1 cellular context compared by ENCODE assay signal in genomic region chr17:50919321-50920040, GRCh38.
TF ChIP-seq lines count a peak whose summit lies in the region.

No MANE protein-coding gene starts in this region.

TF ChIP-seq in HepG2, 621 proteins besides CTCF, POLR2A, EP300 and RAD21 (continued from another document and continues in another):
- TF ChIP-seq ZNF609 (CRISPR knock-in tag; IDR thresholded peaks at IDR 0.05; ENCODE audit: borderline replicate concordance) (peak; percentile 61), NFYB (CRISPR knock-in tag; IDR thresholded peaks at IDR 0.05) (no peak), E2F1 (CRISPR knock-in tag; IDR thresholded peaks at IDR 0.05) (no peak), SAFB2 (CRISPR knock-in tag; IDR thresholded peaks at IDR 0.05; ENCODE audit: borderline replicate concordance, low read depth) (no peak; the same call in 1 of the 2 replicates), JUNB (CRISPR knock-in tag; IDR thresholded peaks at IDR 0.05; ENCODE audit: borderline replicate concordance) (no peak), ZNF780A (CRISPR knock-in tag; IDR thresholded peaks at IDR 0.05) (no peak), HNRNPL (IDR thresholded peaks at IDR 0.05; ENCODE audit: low read depth, low read length) (peak; percentile 99), BCL6 (CRISPR knock-in tag; IDR thresholded peaks at IDR 0.05) (no peak), KLF12 (CRISPR knock-in tag; IDR thresholded peaks at IDR 0.05; ENCODE audit: borderline replicate concordance) (no peak), ZNF563 (CRISPR knock-in tag; IDR thresholded peaks at IDR 0.05) (no peak), AGO2 (optimal IDR thresholded peaks at IDR 0.05; ENCODE audit: low read depth, low read length) (peak; percentile 63), ZNF710 (CRISPR knock-in tag; IDR thresholded peaks at IDR 0.05; ENCODE audit: borderline replicate concordance) (no peak), ZBTB8A (CRISPR knock-in tag; IDR thresholded peaks at IDR 0.05; ENCODE audit: borderline replicate concordance, low read depth) (no peak), ZNF180 (CRISPR knock-in tag; IDR thresholded peaks at IDR 0.05; ENCODE audit: borderline replicate concordance, low read depth) (no peak), MZF1 (CRISPR knock-in tag; IDR thresholded peaks at IDR 0.05; ENCODE audit: borderline replicate concordance) (no peak), ZNF816 (CRISPR knock-in tag; IDR thresholded peaks at IDR 0.05; ENCODE audit: borderline replicate concordance) (no peak), TBX3 (IDR thresholded peaks at IDR 0.05; ENCODE audit: borderline replicate concordance) (no peak), MTF2 (CRISPR knock-in tag; IDR thresholded peaks at IDR 0.05; ENCODE audit: borderline replicate concordance) (no peak), ZNF18 (CRISPR knock-in tag; IDR thresholded peaks at IDR 0.05; ENCODE audit: insufficient replicate concordance) (peak; percentile 97), ZNF576 (CRISPR knock-in tag; IDR thresholded peaks at IDR 0.05) (0 out of 2 replicates have a peak, but pooled peaks have one; percentile 51), MAF1 (CRISPR knock-in tag; IDR thresholded peaks at IDR 0.05; ENCODE audit: borderline replicate concordance) (no peak), RFXANK (CRISPR knock-in tag; IDR thresholded peaks at IDR 0.05) (peak; percentile 93), BRD4 (CRISPR knock-in tag; IDR thresholded peaks at IDR 0.05) (no peak), SNAPC4 (CRISPR knock-in tag; IDR thresholded peaks at IDR 0.05) (no peak; the same call in 1 of the 2 replicates), PAF1 (CRISPR knock-in tag; IDR thresholded peaks at IDR 0.05) (no peak), REST (IDR thresholded peaks at IDR 0.05; ENCODE audit: borderline replicate concordance in 1 of 2, low read depth in 1 of 2, low read length in 2 of 2) (no peak), ELK4 (CRISPR knock-in tag; IDR thresholded peaks at IDR 0.05; ENCODE audit: borderline replicate concordance) (no peak), GATAD1 (CRISPR knock-in tag; IDR thresholded peaks at IDR 0.05) (peak; percentile 47; the same call in 1 of the 2 replicates), SP2 (CRISPR knock-in tag; IDR thresholded peaks at IDR 0.05) (no peak)
